Comparison of ENCODE assay signal across 8 cellular contexts in genomic region chr15:77034620-77035467, GRCh38. TPM values are rescaled to one million over a fixed set of nuclear protein-coding genes. Genes with fewer than 3 reads are reported as not detected.
A peak's percentile ranks its signal among the peaks of the same experiment; 100 is the strongest.
DNase-seq lines count a peak whose midpoint lies in the region; ATAC-seq, FAIRE-seq and TF ChIP-seq lines count a peak whose summit lies in the region.

No MANE protein-coding gene starts in this region.

- TF ChIP-seq CTCF in OCI-LY7 (conservative IDR thresholded peaks at IDR 0.05; ENCODE audit: low read length) (peak; percentile 71), keratinocyte (optimal IDR thresholded peaks at IDR 0.05 in 1 of 3, IDR thresholded peaks at IDR 0.05 in 1 of 3, conservative IDR thresholded peaks at IDR 0.05 in 1 of 3; ENCODE audit: extremely low read depth in 1 of 3, insufficient read depth in 2 of 3, low read length in 3 of 3) (peak; percentile 67 to 75 (median 69))

- H3K4me3 ChIP-seq in OCI-LY7 (ENCODE audit: low read depth, low read length, poor library complexity, severe bottlenecking) = no peak overlapping the region
- H3K4me3 ChIP-seq in adipocyte (ENCODE audit: low read length) = no peak overlapping the region
- no peak overlapping the region for H3K4me3 ChIP-seq in keratinocyte (ENCODE audit: control insufficient read depth in 2 of 3, extremely low read depth in 1 of 3, insufficient read depth in 2 of 3, low read depth in 1 of 3, low read length in 3 of 3)

- peaks cover 10% of the 10 kb centered on the region; the same call in 1 of the 2 replicates for H3K9me3 ChIP-seq in OCI-LY7 (ENCODE audit: low read length)
- H3K9me3 ChIP-seq in adipocyte (ENCODE audit: control insufficient read depth, low read length) = no peaks in the 10 kb centered on the region
- no peaks in the 10 kb centered on the region for H3K9me3 ChIP-seq in keratinocyte (ENCODE audit: control insufficient read depth, low read depth, low read length)

- ATAC-seq in GM21723 (IDR thresholded peaks at IDR 0.05; ENCODE audit: unreplicated experiment) = no peak
- no peak for ATAC-seq in GM18511 (IDR thresholded peaks at IDR 0.05; ENCODE audit: unreplicated experiment)

- no peaks in the 10 kb centered on the region for H3K9me2 ChIP-seq in OCI-LY7 (ENCODE audit: insufficient read depth, low read length)

- H3K27ac ChIP-seq in OCI-LY7 (ENCODE audit: low read depth, low read length, poor library complexity, severe bottlenecking) (no peak overlapping the region), keratinocyte (ENCODE audit: control insufficient read depth, insufficient read depth, low read length) (no peak overlapping the region)

- H3K9ac ChIP-seq in adipocyte (ENCODE audit: low read length) (peak overlapping the region; percentile 43), keratinocyte (ENCODE audit: control insufficient read depth, extremely low read depth, insufficient read depth, low read length) (no peak overlapping the region)

- peak; percentile 46 for DNase-seq in ELR (ENCODE audit: low read depth)
- no peak for DNase-seq in OCI-LY7 (ENCODE audit: low spot score)
- peak; percentile 54 for DNase-seq in adipocyte (ENCODE audit: low read depth)
- DNase-seq in keratinocyte (ENCODE audit: low read depth, low spot score) = no peak
- peak; percentile 7 for DNase-seq in stimulated activated naive CD4-positive, alpha-beta T cell treated with Interleukin-2 at 50 U/mL for 16 hours (lab: John Stamatoyannopoulos, UW)
- no peak for DNase-seq in middle frontal gyrus (ENCODE audit: extremely low spot score, low spot score)

- H3K4me1 ChIP-seq in OCI-LY7 (ENCODE audit: insufficient read depth, low read length, poor library complexity, severe bottlenecking) (peaks cover 4% of the 10 kb centered on the region), adipocyte (ENCODE audit: control insufficient read depth, insufficient read depth, low read length) (peaks cover 35% of the 10 kb centered on the region), keratinocyte (ENCODE audit: control insufficient read depth, extremely low read depth, insufficient read depth, low read length) (peaks cover 7% of the 10 kb centered on the region)

- H3K9me1 ChIP-seq in keratinocyte (ENCODE audit: control insufficient read depth, extremely low read depth, insufficient read depth, low read length) = no peaks in the 10 kb centered on the region

- H4K20me1 ChIP-seq in OCI-LY7 (ENCODE audit: insufficient read depth, low read length) (no peaks in the 10 kb centered on the region), keratinocyte (ENCODE audit: control insufficient read depth, extremely low read depth, insufficient read depth, low read length) (no peaks in the 10 kb centered on the region)

- dilution Hi-C loops in keratinocyte (cut with MboI; ENCODE audit: extremely low pct_ligation_motif_present, low sequenced_read_pairs) = no loop called here

- no peaks in the 10 kb centered on the region for H3K27me3 ChIP-seq in adipocyte (replicated peaks; ENCODE audit: control insufficient read depth, insufficient read depth, low read length)
- H3K27me3 ChIP-seq in keratinocyte (ENCODE audit: control insufficient read depth, extremely low read depth, insufficient read depth, low read length) = no peaks in the 10 kb centered on the region

- intact Hi-C loops in OCI-LY7 (cut with micrococcal nuclease; ENCODE audit: unreplicated experiment) = no loop called here

- H3K4me2 ChIP-seq in OCI-LY7 (ENCODE audit: low read length) (no peak overlapping the region), keratinocyte (ENCODE audit: control insufficient read depth, extremely low read depth, insufficient read depth, low read depth, low read length) (no peak overlapping the region)

- H3K79me2 ChIP-seq in OCI-LY7 (ENCODE audit: insufficient read depth, low read depth, low read length) (no peaks in the 10 kb centered on the region), keratinocyte (ENCODE audit: control insufficient read depth, insufficient read depth, low read length) (no peaks in the 10 kb centered on the region)

- POLR2A ChIA-PET in OCI-LY7 (lab: Charles Lee) = no interaction called here

- no peak for FAIRE-seq in keratinocyte (lab: Jason Lieb, UNC)

- H3K36me3 ChIP-seq in OCI-LY7 (ENCODE audit: insufficient read depth, low read length) (no peaks in the 10 kb centered on the region), adipocyte (ENCODE audit: control insufficient read depth, insufficient read depth, low read length, severe bottlenecking) (peaks cover 15% of the 10 kb centered on the region), keratinocyte (ENCODE audit: control insufficient read depth in 2 of 2, extremely low read depth in 1 of 2, insufficient read depth in 2 of 2, low read length in 2 of 2) (peaks cover 4 to 6% of the 10 kb centered on the region in 2 experiments)

- BruUV-seq in OCI-LY7 (replicated peaks; lab: Mats Ljungman, UMichigan) = no TSS peak

- H2AFZ ChIP-seq in OCI-LY7 (ENCODE audit: low read length) (no peak overlapping the region), keratinocyte (ENCODE audit: control insufficient read depth, low read length) (no peak overlapping the region)

- CTCF ChIA-PET in OCI-LY7 (lab: Charles Lee; ENCODE audit: unreplicated experiment) = no interaction called here

RNA-seq across cellular contexts. Expression of gene TSPAN3, which starts 36.1 kb away (rescaled TPM):
- total RNA-seq in OCI-LY7 (2014; rRNA removed; shearing (Covaris generic)) = 32.3 and 35.2 TPM in 2 replicates
- 42.5 and 47.2 TPM in 2 replicates for total RNA-seq in OCI-LY7 (2022)
- 181 to 210 TPM (median 193 TPM) in 3 replicates for polyA plus RNA-seq in keratinocyte
- polyA plus RNA-seq in keratinocyte (2011; ENCODE audit: low read depth) = 43.6 TPM
- polyA plus RNA-seq in keratinocyte (2011; cell fraction: cytosol; rRNA removed) = 163 and 250 TPM in 2 replicates
- polyA plus RNA-seq in keratinocyte (2011; cell fraction: nucleus; rRNA removed) = 254 and 268 TPM in 2 replicates
- polyA plus RNA-seq in keratinocyte (2012; ENCODE audit: low replicate concordance) = 83.8 and 110 TPM in 2 replicates
- polyA minus RNA-seq in keratinocyte = 82.2 to 214 TPM (median 212 TPM) in 3 replicates
- 106 TPM for polyA minus RNA-seq in keratinocyte (2011; cell fraction: cytosol; rRNA and poly(A)+ RNA removed)
- polyA minus RNA-seq in keratinocyte (2011; cell fraction: nucleus; rRNA and poly(A)+ RNA removed) = 82.9 and 145 TPM in 2 replicates

RNA-seq across cellular contexts. Expression of gene PSTPIP1, which starts 39.9 kb away (rescaled TPM):
- total RNA-seq in OCI-LY7 (2014; rRNA removed; shearing (Covaris generic)) = 1.5 and 1.8 TPM in 2 replicates
- 23.6 and 27.4 TPM in 2 replicates for total RNA-seq in OCI-LY7 (2022)
- polyA plus RNA-seq in keratinocyte = 9.6 to 11.2 TPM (median 10.0 TPM) in 3 replicates
- polyA plus RNA-seq in keratinocyte (2011; ENCODE audit: low read depth) = 2.0 TPM
- polyA plus RNA-seq in keratinocyte (2011; cell fraction: cytosol; rRNA removed) = 4.7 and 9.5 TPM in 2 replicates
- polyA plus RNA-seq in keratinocyte (2011; cell fraction: nucleus; rRNA removed) = 25.7 and 27.3 TPM in 2 replicates
- polyA plus RNA-seq in keratinocyte (2012; ENCODE audit: low replicate concordance) = 1.2 and 15.6 TPM in 2 replicates
- 6.3 to 22.0 TPM (median 10.0 TPM) in 3 replicates for polyA minus RNA-seq in keratinocyte
- 13.6 TPM for polyA minus RNA-seq in keratinocyte (2011; cell fraction: cytosol; rRNA and poly(A)+ RNA removed)
- 9.9 and 10.3 TPM in 2 replicates for polyA minus RNA-seq in keratinocyte (2011; cell fraction: nucleus; rRNA and poly(A)+ RNA removed)

Comparison
In these comparisons a context has a peak if more than half of its experiments do, and no peak if none do; other contexts are left out.
1. DNase-seq: peak in ELR (single experiment), adipocyte (single experiment) and stimulated activated naive CD4-positive, alpha-beta T cell treated with Interleukin-2 at 50 U/mL for 16 hours (single experiment); none in OCI-LY7 (single experiment), keratinocyte (single experiment) and middle frontal gyrus (single experiment).